In the genomic region with DNA sequence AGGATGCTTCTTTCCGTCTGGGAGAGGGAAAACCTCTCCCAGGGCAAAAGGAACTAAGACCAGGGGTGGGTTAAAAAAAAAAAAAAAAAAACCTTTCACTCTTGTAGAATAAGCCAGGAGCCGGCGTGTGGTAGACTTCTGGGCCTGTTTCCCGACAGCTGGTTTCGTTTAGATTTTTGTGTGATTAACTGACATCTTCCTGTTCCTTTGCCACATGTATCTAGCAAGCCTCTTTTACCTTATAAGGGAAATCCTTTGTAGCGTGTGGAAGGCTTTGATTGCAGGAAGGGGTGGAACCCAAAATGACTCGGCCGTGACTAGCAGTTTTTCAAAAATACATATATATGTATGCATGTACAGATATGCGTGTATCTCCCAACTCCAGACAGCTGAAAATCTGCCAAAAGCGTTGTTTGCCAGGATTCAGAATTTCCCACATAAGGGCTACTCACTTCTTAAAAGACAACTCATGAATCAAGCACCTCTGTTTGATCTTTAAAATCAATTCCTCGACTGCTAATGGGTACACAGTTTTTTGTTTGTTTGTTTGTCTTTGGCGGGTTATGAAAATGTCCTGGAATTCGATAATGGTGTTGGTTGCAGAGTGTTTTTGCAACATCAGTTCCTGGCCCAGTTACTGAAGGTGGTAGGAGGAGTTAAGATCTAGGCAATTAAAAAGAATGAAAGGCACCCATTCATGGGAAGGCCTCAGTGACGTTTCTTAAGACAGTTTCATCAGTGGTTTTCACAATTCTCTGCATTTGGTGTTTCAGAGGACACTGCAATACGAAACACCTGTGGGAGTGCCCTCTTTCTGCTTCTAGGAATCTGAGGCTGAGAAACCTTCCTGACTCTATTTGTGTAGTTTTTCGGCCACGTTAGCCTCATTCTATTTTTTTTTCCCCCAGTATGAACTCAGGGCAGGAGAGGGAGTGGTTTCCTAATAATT, we compare ENCODE assay signal across 8 cellular contexts. TPM values are rescaled to one million over a fixed set of nuclear protein-coding genes. Genes with fewer than 3 reads are reported as not detected.
DNase-seq lines count a peak whose midpoint lies in the region; ATAC-seq and TF ChIP-seq lines count a peak whose summit lies in the region.

No MANE protein-coding gene starts in this region.

- H3K4me3 ChIP-seq in WERI-Rb-1 (ENCODE audit: low read depth, low read length) (peak overlapping the region; percentile 85), choroid plexus epithelial cell (ENCODE audit: low read depth, low read length) (peak overlapping the region; percentile 93)

- peak; percentile 81 for DNase-seq in COLO829 (ENCODE audit: low spot score)
- peak; percentile 82 for DNase-seq in GM20000 (ENCODE audit: low spot score)
- peak; percentile 85 for DNase-seq in NAMALWA (ENCODE audit: low spot score)
- DNase-seq in WERI-Rb-1 = no peak
- DNase-seq in choroid plexus epithelial cell (ENCODE audit: low read depth) = peak; percentile 97
- DNase-seq in left colon = peak; percentile 73 to 80
- DNase-seq in stimulated activated CD4-positive, alpha-beta T cell treated with anti-CD3 and anti-CD28 coated beads, Interleukin-4, amount 100 ng/mL, for 1 hour = peak; percentile 61

- no peaks in the 10 kb centered on the region for H3K9me3 ChIP-seq in WERI-Rb-1 (ENCODE audit: severe bottlenecking)

- no peaks in the 10 kb centered on the region for H3K27me3 ChIP-seq in WERI-Rb-1 (ENCODE audit: insufficient read depth, low read depth, severe bottlenecking)

- ATAC-seq in left colon (peak; percentile 31), GM19397 (IDR thresholded peaks at IDR 0.05; ENCODE audit: unreplicated experiment) (no peak)

- peak overlapping the region; percentile 95 for H3K27ac ChIP-seq in WERI-Rb-1

- intact Hi-C loops in left colon (cut with DNase I, micrococcal nuclease) = no loop called here

- TF ChIP-seq CTCF in GM20000 (IDR thresholded peaks at IDR 0.05; ENCODE audit: extremely low read depth, missing control alignments) (no peak), WERI-Rb-1 (IDR thresholded peaks at IDR 0.05; ENCODE audit: low read depth, low read length) (no peak), choroid plexus epithelial cell (conservative IDR thresholded peaks at IDR 0.05; ENCODE audit: low read depth, low read length) (no peak)

- H3K36me3 ChIP-seq in WERI-Rb-1 = peaks cover 31% of the 10 kb centered on the region

RNA-seq across cellular contexts. Expression of a gene that starts 2.7 kb away (rescaled TPM):
- 100 to 1,000 TPM; 280 to 300 TPM for total RNA-seq in left colon

RNA-seq across cellular contexts. Expression of a gene that starts 32.7 kb away (rescaled TPM):
- total RNA-seq in left colon = 100 to 1,000 TPM; 143 to 172 TPM
